In genomic region chr11:100824041-100824440, GRCh38 we compare ENCODE assay signal across 30 cellular contexts.
DNase-seq lines count a peak whose midpoint lies in the region; ATAC-seq, FAIRE-seq and TF ChIP-seq lines count a peak whose summit lies in the region.
"Had no signal": no experiment of that assay in that cellular context is flagged by ENCODE, and none has a peak within 500 bp of the region (broad histone marks: within the 10 kb centered on the region; RNA-seq: fewer than 3 reads in every experiment).

No MANE protein-coding gene starts in this region.

- H3K56ac ChIP-seq in H9 (ENCODE audit: insufficient read length, low read depth, low read length) = no peak overlapping the region

- no peaks in the 10 kb centered on the region for H3K23me2 ChIP-seq in H9 (ENCODE audit: insufficient read length, low read depth, low read length, poor library complexity, severe bottlenecking)

- H3K36me3 ChIP-seq in adipocyte (ENCODE audit: control insufficient read depth, insufficient read depth, low read length, severe bottlenecking) = no peaks in the 10 kb centered on the region
- H3K36me3 ChIP-seq in trophoblast cell (ENCODE audit: control insufficient read depth in 1 of 2, insufficient read depth in 2 of 2, low read length in 2 of 2) = no peaks in the 10 kb centered on the region
- no peaks in the 10 kb centered on the region for H3K36me3 ChIP-seq in kidney (ENCODE audit: control insufficient read depth in 1 of 2, insufficient read depth in 2 of 2, low read length in 2 of 2)
- H3K36me3 ChIP-seq: ascending aorta, esophagus muscularis mucosa, neural progenitor cell, right lobe of liver, thyroid gland had no signal

- H2AK5ac ChIP-seq in H9 (ENCODE audit: insufficient read length, low read length) = no peak overlapping the region
- no peak overlapping the region for H2AK5ac ChIP-seq in trophoblast cell (ENCODE audit: low read length)

- H2BK12ac ChIP-seq in H9 (ENCODE audit: insufficient read length, low read depth, low read length) (no peak overlapping the region), trophoblast cell (ENCODE audit: low read length) (no peak overlapping the region)

- H3T11ph ChIP-seq in H9 (ENCODE audit: low read length) = no peak overlapping the region

- H3K4me3 ChIP-seq in adipocyte (ENCODE audit: low read length) = peak overlapping the region; percentile 55
- H3K4me3 ChIP-seq in fibroblast of villous mesenchyme (ENCODE audit: low read depth, low read length) = no peak overlapping the region
- no peak overlapping the region for H3K4me3 ChIP-seq in trophoblast cell (ENCODE audit: low read depth, low read length)
- H3K4me3 ChIP-seq in kidney (ENCODE audit: low read length in 2 of 2) = no peak overlapping the region
- H3K4me3 ChIP-seq: ascending aorta, esophagus muscularis mucosa, GM12878, K562, neural progenitor cell, right lobe of liver, SK-N-MC, thyroid gland had no signal

- H4K5ac ChIP-seq in H9 (ENCODE audit: insufficient read length, low read depth, low read length) = no peak overlapping the region

- H3K9me3 ChIP-seq in H9 (ENCODE audit: control insufficient read depth, low read depth, low read length) (no peaks in the 10 kb centered on the region), adipocyte (ENCODE audit: control insufficient read depth, low read length) (no peaks in the 10 kb centered on the region), trophoblast cell (ENCODE audit: insufficient read depth, low read depth, low read length) (no peaks in the 10 kb centered on the region), kidney (ENCODE audit: control insufficient read depth in 1 of 2, low read length in 2 of 2) (no peaks in the 10 kb centered on the region)
- H3K9me3 ChIP-seq: ascending aorta, esophagus muscularis mucosa, right lobe of liver, thyroid gland had no signal

- H3K4me3 Mint-ChIP-seq in H9 = no peak overlapping the region
- H3K4me3 Mint-ChIP-seq: activated CD8-positive, alpha-beta memory T cell treated with anti-CD3 and anti-CD28 coated beads, Interleukin-2, amount 10 ng/mL, durations not matched to agents 7 days and 5 days; activated naive CD8-positive, alpha-beta T cell treated with anti-CD3 and anti-CD28 coated beads, Interleukin-2, amount 10 ng/mL, durations not matched to agents 7 days and 5 days; activated T-cell treated with anti-CD3 and anti-CD28 coated beads, Interleukin-2, amount 50 U/mL, for 4 hours; memory B cell; neural progenitor cell; stimulated activated naive CD8-positive, alpha-beta T cell treated with anti-CD3 and anti-CD28 coated beads, Interleukin-15, Interleukin-2, amounts not matched to agents 100 ng/mL and 50 ng/mL, for 24 hours had no signal

- H3K27me3 ChIP-seq in H9 (ENCODE audit: insufficient read depth, low read length) = no peaks in the 10 kb centered on the region
- H3K27me3 ChIP-seq in adipocyte (replicated peaks; ENCODE audit: control insufficient read depth, insufficient read depth, low read length) = no peaks in the 10 kb centered on the region
- H3K27me3 ChIP-seq in trophoblast cell (ENCODE audit: insufficient read depth, low read length) = no peaks in the 10 kb centered on the region
- H3K27me3 ChIP-seq: ascending aorta, esophagus muscularis mucosa, neural progenitor cell, right lobe of liver, thyroid gland had no signal

- H3K4me1 Mint-ChIP-seq in H9 = peaks cover 67 to 74% of the 10 kb centered on the region in 2 experiments
- H3K4me1 Mint-ChIP-seq: activated CD8-positive, alpha-beta memory T cell treated with anti-CD3 and anti-CD28 coated beads, Interleukin-2, amount 10 ng/mL, durations not matched to agents 7 days and 5 days; activated naive CD8-positive, alpha-beta T cell treated with anti-CD3 and anti-CD28 coated beads, Interleukin-2, amount 10 ng/mL, durations not matched to agents 7 days and 5 days had no signal

- H4K8ac ChIP-seq in H9 (replicated peaks; ENCODE audit: insufficient read length, low read depth, low read length) (no peak overlapping the region), trophoblast cell (ENCODE audit: low read depth, low read length) (no peak overlapping the region)

- H3K4me2 ChIP-seq in H9 (ENCODE audit: insufficient read depth, insufficient read length, low read length) (no peak overlapping the region), trophoblast cell (ENCODE audit: low read length) (no peak overlapping the region)

- no peak overlapping the region for H2BK15ac ChIP-seq in H9 (ENCODE audit: low read depth, low read length)

- H2BK5ac ChIP-seq in H9 (ENCODE audit: insufficient read length, low read length) (no peak overlapping the region), trophoblast cell (ENCODE audit: low read depth, low read length, poor library complexity) (no peak overlapping the region)

- no peak for ATAC-seq in GM18511 (IDR thresholded peaks at IDR 0.05; ENCODE audit: unreplicated experiment)
- ATAC-seq: activated CD8-positive, alpha-beta memory T cell treated with anti-CD3 and anti-CD28 coated beads, Interleukin-2, amount 10 ng/mL, durations not matched to agents 7 days and 5 days; activated T-cell treated with anti-CD3 and anti-CD28 coated beads, Interleukin-2, amount 50 U/mL, for 4 hours; GM12878; K562; left lobe of liver; right lobe of liver had no signal

- H3K27me3 Mint-ChIP-seq in H9 (ENCODE audit: low read depth) = no peaks in the 10 kb centered on the region
- H3K27me3 Mint-ChIP-seq: activated CD8-positive, alpha-beta memory T cell treated with anti-CD3 and anti-CD28 coated beads, Interleukin-2, amount 10 ng/mL, durations not matched to agents 7 days and 5 days; activated naive CD8-positive, alpha-beta T cell treated with anti-CD3 and anti-CD28 coated beads, Interleukin-2, amount 10 ng/mL, durations not matched to agents 7 days and 5 days; memory B cell; stimulated activated naive CD8-positive, alpha-beta T cell treated with anti-CD3 and anti-CD28 coated beads, Interleukin-15, Interleukin-2, amounts not matched to agents 100 ng/mL and 50 ng/mL, for 24 hours had no signal

- H4K20me1 ChIP-seq in H9 (ENCODE audit: control insufficient read depth, insufficient read depth, insufficient read length) = no peaks in the 10 kb centered on the region

- H3K4me1 ChIP-seq in H9 (ENCODE audit: insufficient read depth, low read length) = peaks cover 17% of the 10 kb centered on the region; the same call in 1 of the 2 replicates
- H3K4me1 ChIP-seq in adipocyte (ENCODE audit: control insufficient read depth, insufficient read depth, low read length) = peaks cover 26% of the 10 kb centered on the region
- H3K4me1 ChIP-seq in trophoblast cell (ENCODE audit: control insufficient read depth in 1 of 2, insufficient read depth in 2 of 2, low read length in 2 of 2) = peaks cover 0 to 4% of the 10 kb centered on the region in 2 experiments
- H3K4me1 ChIP-seq in kidney (ENCODE audit: control insufficient read depth in 1 of 2, insufficient read depth in 1 of 2, low read depth in 1 of 2, low read length in 2 of 2) = peaks cover 0 to 2% of the 10 kb centered on the region in 2 donors

- intact Hi-C loops in kidney (cut with DNase I) = no loop called here

- H3K4ac ChIP-seq in H9 (ENCODE audit: low read depth, low read length) (no peak overlapping the region), trophoblast cell (ENCODE audit: low read depth, low read length) (no peak overlapping the region)

- WGBS in H9 (ENCODE audit: extremely low coverage, insufficient read length, low lambda C conversion rate) = no CpG with 5 or more reads among the region's 1 CpG
- no CpG with 5 or more reads among the region's 1 CpG for WGBS in trophoblast cell (ENCODE audit: extremely low coverage, insufficient coverage, insufficient read length)

- H4K91ac ChIP-seq in H9 (ENCODE audit: insufficient read length, low read depth, low read length) (no peak overlapping the region), trophoblast cell (ENCODE audit: low read depth, low read length) (no peak overlapping the region)

- no peak for FAIRE-seq in GM19239 (lab: Jason Lieb, UNC)
- no peak for FAIRE-seq in kidney (lab: Jason Lieb, UNC)
- FAIRE-seq: frontal cortex, GM12878, HTR-8/SVneo, K562 had no signal

- H3K14ac ChIP-seq in H9 (ENCODE audit: insufficient read depth, low read length) (no peak overlapping the region), trophoblast cell (ENCODE audit: low read length) (no peak overlapping the region)

- no peak overlapping the region for H2BK20ac ChIP-seq in H9 (ENCODE audit: low read depth, low read length, poor library complexity, severe bottlenecking)

- no peaks in the 10 kb centered on the region for H3K79me2 ChIP-seq in H9 (ENCODE audit: insufficient read depth, low read length)
- H3K79me2 ChIP-seq in trophoblast cell (ENCODE audit: control insufficient read depth, insufficient read depth, low read length, poor library complexity) = no peaks in the 10 kb centered on the region

- H3K27ac ChIP-seq in H9 (ENCODE audit: insufficient read length, low read depth, low read length) (no peak overlapping the region), trophoblast cell (ENCODE audit: low read depth, low read length) (no peak overlapping the region), kidney (ENCODE audit: low read depth in 2 of 2, low read length in 2 of 2) (no peak overlapping the region)
- H3K27ac ChIP-seq: ascending aorta, esophagus muscularis mucosa, right lobe of liver, SK-N-MC had no signal

- H2BK120ac ChIP-seq in H9 (ENCODE audit: low read depth, low read length, poor library complexity, severe bottlenecking) (no peak overlapping the region), trophoblast cell (ENCODE audit: insufficient read depth, low read length, poor library complexity) (no peak overlapping the region)

- no peak for TF ChIP-seq CTCF in H9 (conservative IDR thresholded peaks at IDR 0.05)
- TF ChIP-seq CTCF in fibroblast of villous mesenchyme (IDR thresholded peaks at IDR 0.05; ENCODE audit: insufficient read depth, low read depth, low read length) = no peak
- TF ChIP-seq CTCF in kidney (IDR thresholded peaks at IDR 0.05; ENCODE audit: borderline replicate concordance, extremely low read depth, insufficient read depth) = no peak

- H3K23ac ChIP-seq in H9 (ENCODE audit: insufficient read length, low read depth, low read length) (no peak overlapping the region), trophoblast cell (ENCODE audit: low read length) (no peak overlapping the region)

- H3K79me1 ChIP-seq in H9 (ENCODE audit: insufficient read depth, low read depth, low read length, poor library complexity, severe bottlenecking) (no peaks in the 10 kb centered on the region), trophoblast cell (ENCODE audit: low read length) (no peaks in the 10 kb centered on the region)

- H3K18ac ChIP-seq in H9 (ENCODE audit: insufficient read length, low read depth, low read length) (no peak overlapping the region), trophoblast cell (ENCODE audit: low read length) (no peak overlapping the region)

- H3K9ac ChIP-seq in H9 (ENCODE audit: extremely low read depth, insufficient read length, low read length) (no peak overlapping the region), adipocyte (ENCODE audit: low read length) (no peak overlapping the region), trophoblast cell (ENCODE audit: low read length) (no peak overlapping the region), kidney (ENCODE audit: low read length in 2 of 2) (no peak overlapping the region)
- H3K9ac ChIP-seq: neural progenitor cell had no signal

- H3K36me3 Mint-ChIP-seq in H9 (ENCODE audit: insufficient read depth in 1 of 3, low read depth in 3 of 3) = no peaks in the 10 kb centered on the region
- H3K36me3 Mint-ChIP-seq: activated CD8-positive, alpha-beta memory T cell treated with anti-CD3 and anti-CD28 coated beads, Interleukin-2, amount 10 ng/mL, durations not matched to agents 7 days and 5 days; activated naive CD8-positive, alpha-beta T cell treated with anti-CD3 and anti-CD28 coated beads, Interleukin-2, amount 10 ng/mL, durations not matched to agents 7 days and 5 days; memory B cell; neural progenitor cell had no signal

- H2AFZ ChIP-seq in H9 (ENCODE audit: low read length) = no peak overlapping the region
- H2AFZ ChIP-seq in trophoblast cell (ENCODE audit: insufficient read depth, low read length, poor library complexity) = no peak overlapping the region
- H2AFZ ChIP-seq: neural progenitor cell had no signal

- H3K27ac Mint-ChIP-seq in H9 = peak overlapping the region in 2 of 3 experiments; percentile 79 to 93; a peak in 4 of 7 replicates
- H3K27ac Mint-ChIP-seq: activated CD8-positive, alpha-beta memory T cell treated with anti-CD3 and anti-CD28 coated beads, Interleukin-2, amount 10 ng/mL, durations not matched to agents 7 days and 5 days; activated naive CD8-positive, alpha-beta T cell treated with anti-CD3 and anti-CD28 coated beads, Interleukin-2, amount 10 ng/mL, durations not matched to agents 7 days and 5 days; memory B cell; neural progenitor cell; stimulated activated naive CD8-positive, alpha-beta T cell treated with anti-CD3 and anti-CD28 coated beads, Interleukin-15, Interleukin-2, amounts not matched to agents 100 ng/mL and 50 ng/mL, for 24 hours had no signal

- H3K9me3 Mint-ChIP-seq in H9 = no peaks in the 10 kb centered on the region
- H3K9me3 Mint-ChIP-seq: activated naive CD8-positive, alpha-beta T cell treated with anti-CD3 and anti-CD28 coated beads, Interleukin-2, amount 10 ng/mL, durations not matched to agents 7 days and 5 days; activated T-cell treated with anti-CD3 and anti-CD28 coated beads, Interleukin-2, amount 50 U/mL, for 4 hours; memory B cell; neural progenitor cell; stimulated activated naive CD8-positive, alpha-beta T cell treated with anti-CD3 and anti-CD28 coated beads, Interleukin-15, Interleukin-2, amounts not matched to agents 100 ng/mL and 50 ng/mL, for 24 hours had no signal

- DNase-seq in H9 = no peak
- peak; percentile 25 for DNase-seq in adipocyte (ENCODE audit: low read depth)
- DNase-seq in fibroblast of villous mesenchyme (ENCODE audit: low read depth) = peak; percentile 47
- DNase-seq in trophoblast cell = no peak
- no peak for DNase-seq in GM19239 (ENCODE audit: insufficient read length, low spot score)
- no peak for DNase-seq in kidney
- DNase-seq: ACHN; activated CD8-positive, alpha-beta memory T cell treated with anti-CD3 and anti-CD28 coated beads, Interleukin-2, amount 10 ng/mL, durations not matched to agents 7 days and 5 days; activated gamma-delta T cell; activated naive CD8-positive, alpha-beta T cell treated with anti-CD3 and anti-CD28 coated beads, Interleukin-2, amount 10 ng/mL, durations not matched to agents 7 days and 5 days; activated T-cell treated with anti-CD3 and anti-CD28 coated beads, Interleukin-2, amount 50 U/mL, for 4 hours; dermis blood vessel endothelial cell; DMS153; NCI-H187; NCI-H510A; right lobe of liver; stimulated activated CD8-positive, alpha-beta memory T cell treated with anti-CD3 and anti-CD28 coated beads, Interleukin-4, amount 100 ng/mL, for 48 hours; thyroid gland had no signal

- H4K12ac ChIP-seq in trophoblast cell (ENCODE audit: low read depth, low read length) = peak overlapping the region; percentile 49

Comparison
In these comparisons a context has a peak if more than half of its experiments do, and no peak if none do; other contexts are left out.
1. DNase-seq: peak in adipocyte (single experiment) and fibroblast of villous mesenchyme (single experiment); none in H9 (single experiment), trophoblast cell (0 of 2), GM19239 (single experiment) and kidney (single experiment).